ENCODE assay signal across 24 cellular contexts in genomic region chr9:115161431-115161830, GRCh38. TPM values are rescaled to one million over a fixed set of nuclear protein-coding genes. Genes with fewer than 3 reads are reported as not detected.
"Had no signal": no experiment of that assay in that cellular context is flagged by ENCODE, and none has a peak within 500 bp of the region (broad histone marks: within the 10 kb centered on the region; RNA-seq: fewer than 3 reads in every experiment).

No MANE protein-coding gene starts in this region.

- H3K36me3 Mint-ChIP-seq: memory B cell; mesothelial cell of epicardium; natural killer cell; stimulated activated effector memory CD8-positive, alpha-beta T cell treated with anti-CD3 and anti-CD28 coated beads, Interleukin-12 subunit alpha, Interleukin-12 subunit beta, amount 100 ng/mL, for 72 hours had no signal

- H3K4me1 Mint-ChIP-seq: memory B cell; naive B cell; natural killer cell; stimulated activated effector memory CD8-positive, alpha-beta T cell treated with anti-CD3 and anti-CD28 coated beads, Interleukin-12 subunit alpha, Interleukin-12 subunit beta, amount 100 ng/mL, for 72 hours had no signal

- DNase-seq: heart right ventricle; islet precursor cell; left ventricle myocardium inferior; naive B cell; natural killer cell; ovary; right lobe of liver; spleen; stimulated activated CD4-positive, alpha-beta T cell treated with anti-CD3 and anti-CD28 coated beads, Interleukin-4, amount 100 ng/mL, for 24 hours; stimulated activated naive CD4-positive, alpha-beta T cell; tibial artery; trophoblast cell; uterus had no signal

- H2AFZ ChIP-seq: hepatocyte had no signal

- H3K4me3 Mint-ChIP-seq: memory B cell; mesothelial cell of epicardium; naive B cell; natural killer cell; stimulated activated effector memory CD8-positive, alpha-beta T cell treated with anti-CD3 and anti-CD28 coated beads, Interleukin-12 subunit alpha, Interleukin-12 subunit beta, amount 100 ng/mL, for 72 hours; stimulated activated naive CD8-positive, alpha-beta T cell treated with anti-CD3 and anti-CD28 coated beads, Interleukin-15, Interleukin-2, amounts not matched to agents 100 ng/mL and 50 ng/mL, for 24 hours had no signal

- H3K27ac Mint-ChIP-seq: memory B cell; mesothelial cell of epicardium; naive B cell; natural killer cell; progenitor cell of endocrine pancreas; stimulated activated effector memory CD8-positive, alpha-beta T cell treated with anti-CD3 and anti-CD28 coated beads, Interleukin-12 subunit alpha, Interleukin-12 subunit beta, amount 100 ng/mL, for 72 hours; stimulated activated naive CD8-positive, alpha-beta T cell treated with anti-CD3 and anti-CD28 coated beads, Interleukin-15, Interleukin-2, amounts not matched to agents 100 ng/mL and 50 ng/mL, for 24 hours had no signal

- H3K27ac ChIP-seq: heart right ventricle, hepatocyte, left ventricle myocardium inferior, ovary, right atrium auricular region, right lobe of liver, skin epidermis, spleen, suprapubic skin, thoracic aorta, tibial artery had no signal

- H3K36me3 ChIP-seq: heart right ventricle, left ventricle myocardium inferior, ovary, right atrium auricular region, right lobe of liver, spleen, suprapubic skin, thoracic aorta, tibial artery, uterus had no signal

- H3K27me3 ChIP-seq: heart right ventricle, hepatocyte, ovary, right atrium auricular region, right lobe of liver, spleen, suprapubic skin, tibial artery, uterus had no signal

- H3K4me3 ChIP-seq: heart right ventricle, hepatocyte, left ventricle myocardium inferior, lung, ovary, right atrium auricular region, right lobe of liver, skin epidermis, spleen, suprapubic skin, thoracic aorta, tibial artery, uterus had no signal

- H3K27me3 Mint-ChIP-seq: memory B cell had no signal

- H3K9me3 Mint-ChIP-seq: natural killer cell had no signal

- H3K4me1 ChIP-seq: heart right ventricle, left ventricle myocardium inferior, right atrium auricular region, right lobe of liver, spleen, suprapubic skin had no signal

- H3K9me3 ChIP-seq: heart right ventricle, left ventricle myocardium inferior, ovary, right atrium auricular region, right lobe of liver, spleen, suprapubic skin, thoracic aorta, tibial artery, uterus had no signal

- H3K79me2 ChIP-seq: hepatocyte had no signal

- H3K4me2 ChIP-seq: hepatocyte had no signal

RNA-seq across cellular contexts. Expression of gene TNC, which starts 43.5 kb away (rescaled TPM):
- total RNA-seq: natural killer cell had no signal
